Comparison of ENCODE assay signal across 16 cellular contexts in the genomic region with DNA sequence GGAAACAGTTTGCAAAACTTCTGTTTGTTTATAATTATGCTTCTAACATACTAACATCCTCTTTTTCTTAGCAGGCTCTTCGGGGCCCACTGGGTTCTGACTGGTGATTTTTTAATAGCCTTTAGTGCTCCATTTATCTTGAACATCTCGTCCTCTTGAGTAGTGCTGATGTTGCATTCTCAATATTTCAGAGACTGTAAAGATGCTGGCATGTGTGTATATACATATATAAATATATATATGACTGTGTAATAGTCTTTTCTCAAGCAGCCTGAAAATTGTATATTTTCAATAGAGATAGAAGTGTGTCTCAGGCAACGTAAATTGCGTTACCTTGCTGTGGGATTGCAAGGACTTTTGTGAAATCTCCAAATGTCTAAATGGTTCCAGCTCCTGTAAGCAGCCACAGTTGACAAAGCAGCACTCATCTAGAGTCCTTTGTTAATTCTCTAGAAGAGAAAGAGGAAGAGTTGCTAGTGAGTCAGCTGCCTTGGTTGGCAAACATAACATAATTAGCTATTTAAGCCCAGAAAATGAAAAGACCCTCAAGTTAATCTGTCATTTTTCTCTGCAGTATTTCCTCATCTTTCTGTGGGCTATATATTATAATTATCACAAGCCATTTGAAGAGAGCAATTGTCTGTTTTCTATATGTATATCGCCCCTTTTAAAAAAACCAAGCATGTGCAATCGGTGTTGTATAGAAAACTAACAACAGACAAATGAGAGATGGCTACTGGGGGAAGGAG.
DNase-seq lines count a peak whose midpoint lies in the region; ATAC-seq and TF ChIP-seq lines count a peak whose summit lies in the region.
"Had no signal": no experiment of that assay in that cellular context is flagged by ENCODE, and none has a peak within 500 bp of the region (broad histone marks: within the 10 kb centered on the region; RNA-seq: fewer than 3 reads in every experiment).

No MANE protein-coding gene starts in this region.

- H3K27ac ChIP-seq in PC-9 = peak overlapping the region; percentile 33
- H3K27ac ChIP-seq: parathyroid adenoma had no signal

- no TSS peak for BruUV-seq in PC-9 (replicated peaks; lab: Mats Ljungman, UMichigan)

- POLR2A ChIA-PET in PC-9 (lab: Charles Lee; ENCODE audit: unreplicated experiment) = interaction anchor here (0.6 kb wide), 1 partner anchor 816 kb away, joined by 3 read pairs; no protein-coding TSS in a partner anchor

- no peaks in the 10 kb centered on the region; the same call in 1 of the 2 replicates for H3K9me3 ChIP-seq in PC-9 (ENCODE audit: insufficient read depth, low read depth)

- H3K4me3 Mint-ChIP-seq in CD14-positive monocyte = peak overlapping the region in 1 of 2 donors; percentile 36
- H3K4me3 Mint-ChIP-seq: activated T-cell treated with anti-CD3 and anti-CD28 coated beads, Interleukin-2, amount 50 U/mL, for 72 hours; H9; T-helper 2 cell treated with Interferon-gamma antibody and Interleukin-4, amounts not matched to agents 5 μg/mL and 100 μg/mL, for 36 hours had no signal

- CTCF ChIA-PET in PC-9 (lab: Charles Lee) = interaction anchor here (0.7 kb wide), 1 partner anchor 606 kb away, joined by 6 read pairs; no protein-coding TSS in a partner anchor

- no peaks in the 10 kb centered on the region for H4K20me1 ChIP-seq in PC-9 (ENCODE audit: insufficient read depth)

- ATAC-seq in HG02642 (IDR thresholded peaks at IDR 0.05; ENCODE audit: poor library complexity, unreplicated experiment) = no peak
- ATAC-seq in GM18867 (IDR thresholded peaks at IDR 0.05; ENCODE audit: unreplicated experiment) = no peak
- no peak for ATAC-seq in GM19455 (IDR thresholded peaks at IDR 0.05; ENCODE audit: unreplicated experiment)
- ATAC-seq: activated T-cell treated with anti-CD3 and anti-CD28 coated beads, Interleukin-2, amount 50 U/mL, for 72 hours had no signal

- H2AFZ ChIP-seq in PC-9 = no peak overlapping the region
- H2AFZ ChIP-seq: parathyroid adenoma had no signal

- H3K9me2 ChIP-seq in PC-9 (ENCODE audit: insufficient read depth) = no peaks in the 10 kb centered on the region; the same call in 1 of the 2 replicates

- peaks cover 39% of the 10 kb centered on the region for H3K4me1 Mint-ChIP-seq in CD14-positive monocyte

- H3K79me2 ChIP-seq in PC-9 (ENCODE audit: low read depth) = no peaks in the 10 kb centered on the region
- H3K79me2 ChIP-seq: parathyroid adenoma had no signal

- no peak for TF ChIP-seq CTCF in CD14-positive monocyte (IDR thresholded peaks at IDR 0.05)
- TF ChIP-seq CTCF in PC-9 (conservative IDR thresholded peaks at IDR 0.05) = no peak
- TF ChIP-seq CTCF in epithelial cell of esophagus (IDR thresholded peaks at IDR 0.05; ENCODE audit: insufficient read depth, low read depth, low read length, missing control alignments) = no peak

- no peaks in the 10 kb centered on the region for H3K36me3 ChIP-seq in PC-9 (ENCODE audit: low read depth)

- H3K4me3 ChIP-seq in PC-9 (no peak overlapping the region), epithelial cell of esophagus (ENCODE audit: low read length) (no peak overlapping the region)

- no peaks in the 10 kb centered on the region for H3K36me3 Mint-ChIP-seq in CD14-positive monocyte

- peak overlapping the region; percentile 32 to 88 (median 72) for H3K27ac Mint-ChIP-seq in CD14-positive monocyte
- H3K27ac Mint-ChIP-seq: activated T-cell treated with anti-CD3 and anti-CD28 coated beads, Interleukin-2, amount 50 U/mL, for 72 hours; T-helper 2 cell treated with Interferon-gamma antibody and Interleukin-4, amounts not matched to agents 5 μg/mL and 100 μg/mL, for 36 hours had no signal

- H3K4me2 ChIP-seq in PC-9 = peak overlapping the region; percentile 29

- H3K27me3 ChIP-seq in PC-9 (ENCODE audit: insufficient read depth, low read depth) = no peaks in the 10 kb centered on the region

- peaks cover 12% of the 10 kb centered on the region; the same call in 1 of the 2 replicates for H3F3A ChIP-seq in PC-9 (ENCODE audit: insufficient read depth, low read depth)

- H3K4me1 ChIP-seq in PC-9 (replicated peaks; ENCODE audit: insufficient read depth) = peaks cover 19% of the 10 kb centered on the region

- peaks cover 0 to 9% (median 7%) of the 10 kb centered on the region in 3 donors for H3K27me3 Mint-ChIP-seq in CD14-positive monocyte (ENCODE audit: low read depth in 3 of 3)

- intact Hi-C loops in CD14-positive monocyte (cut with micrococcal nuclease) (loop anchor here in 1 of 2 donors (10.0 kb wide), 1 partner anchor 238 kb away; a partner anchor contains a TSS), PC-9 (cut with micrococcal nuclease; ENCODE audit: unreplicated experiment) (no loop called here)

- DNase-seq in CD14-positive monocyte (ENCODE audit: low spot score) (no peak), NCI-H1436 (lab: John Stamatoyannopoulos, UW) (peak; percentile 66), PC-9 (no peak), epithelial cell of esophagus (ENCODE audit: low read depth) (peak; percentile 9), amygdala (lab: John Stamatoyannopoulos, UW) (no peak)
- DNase-seq: activated CD4-positive, alpha-beta T cell treated with anti-CD3 and anti-CD28 coated beads, Interleukin-2, amount 50 U/mL, for 4 hours; activated T-cell treated with anti-CD3 and anti-CD28 coated beads, Interleukin-2, amount 50 U/mL, for 72 hours; DMS53; H9; kidney glomerular epithelial cell; stimulated activated CD4-positive, alpha-beta T cell treated with anti-CD3 and anti-CD28 coated beads, Interleukin-12 subunit alpha, Interleukin-12 subunit beta, amount 100 ng/mL, for 4 hours had no signal

- H3K9me3 Mint-ChIP-seq in CD14-positive monocyte = no peaks in the 10 kb centered on the region
- H3K9me3 Mint-ChIP-seq: activated T-cell treated with anti-CD3 and anti-CD28 coated beads, Interleukin-2, amount 50 U/mL, for 72 hours; H9; T-helper 2 cell treated with Interferon-gamma antibody and Interleukin-4, amounts not matched to agents 5 μg/mL and 100 μg/mL, for 36 hours had no signal

Comparison
In these comparisons a context has a peak if more than half of its experiments do, and no peak if none do; other contexts are left out.
1. DNase-seq: peak in NCI-H1436 (single experiment) and epithelial cell of esophagus (single experiment); none in CD14-positive monocyte (single experiment), PC-9 (0 of 2) and amygdala (0 of 56).